In genomic region chr6:71727632-71728294, GRCh38 we compare ENCODE assay signal across 12 cellular contexts.
DNase-seq lines count a peak whose midpoint lies in the region; ATAC-seq, FAIRE-seq and TF ChIP-seq lines count a peak whose summit lies in the region.
"Had no signal": no experiment of that assay in that cellular context is flagged by ENCODE, and none has a peak within 500 bp of the region (broad histone marks: within the 10 kb centered on the region; RNA-seq: fewer than 3 reads in every experiment).

No MANE protein-coding gene starts in this region.

- no peak overlapping the region for H3K4me3 ChIP-seq in GM23248
- H3K4me3 ChIP-seq in pancreas = no peak overlapping the region
- H3K4me3 ChIP-seq in left lung = no peak overlapping the region
- H3K4me3 ChIP-seq: ovary, SJSA1 had no signal

- DNase-seq in GM23248 (peak; percentile 57), kidney tubule cell (ENCODE audit: low spot score) (peak; percentile 82), posterior cingulate gyrus (no peak), pancreas (no peak), NCI-H2081 treated with DMSO at 0.1 percent for 48 hours (lab: John Stamatoyannopoulos, UW) (no peak), left lung (no peak)
- DNase-seq: KBM-7; ovary; stimulated activated CD8-positive, alpha-beta memory T cell treated with anti-CD3 and anti-CD28 coated beads, Interleukin-4, amount 100 ng/mL, for 48 hours had no signal

- no peak overlapping the region for H2AFZ ChIP-seq in GM23248

- H3K27ac ChIP-seq in GM23248 (peak overlapping the region; percentile 3; the same call in 1 of the 2 replicates), pancreas (no peak overlapping the region), left lung (no peak overlapping the region)
- H3K27ac ChIP-seq: ovary, SJSA1 had no signal

- H3K27me3 ChIP-seq in GM23248 (replicated peaks; ENCODE audit: insufficient read depth) (no peaks in the 10 kb centered on the region), pancreas (no peaks in the 10 kb centered on the region), left lung (no peaks in the 10 kb centered on the region)
- H3K27me3 ChIP-seq: ovary, SJSA1 had no signal

- no peak overlapping the region for H3K9ac ChIP-seq in GM23248

- H3K9me3 ChIP-seq in GM23248 (ENCODE audit: low read depth) (no peaks in the 10 kb centered on the region), pancreas (no peaks in the 10 kb centered on the region), left lung (no peaks in the 10 kb centered on the region)
- H3K9me3 ChIP-seq: ovary, SJSA1 had no signal

- H4K20me1 ChIP-seq in GM23248 (ENCODE audit: insufficient read depth) = no peaks in the 10 kb centered on the region

- H3F3A ChIP-seq in GM23248 (ENCODE audit: insufficient read depth) = 0 out of 2 replicates have a peak, but pooled peaks cover 4% of the 10 kb centered on the region

- H3K4me2 ChIP-seq in GM23248 (ENCODE audit: unreplicated experiment) = peak overlapping the region; percentile 1

- FAIRE-seq in pancreas (lab: Jason Lieb, UNC) = no peak

- 31 to 39% methylated on average over 2 of the region's 2 CpGs for WGBS in GM23248 (ENCODE audit: low coverage in 1 of 2, low lambda C conversion rate in 2 of 2, missing lambda C conversion rate in 2 of 2), 2 experiments
- 32 to 43% methylated on average over 2 of the region's 2 CpGs for WGBS in pancreas, 2 donors

- no peaks in the 10 kb centered on the region for H3K9me2 ChIP-seq in GM23248 (ENCODE audit: insufficient read depth)

- intact Hi-C loops in posterior cingulate gyrus (cut with DNase I) (no loop called here), pancreas (cut with DNase I) (no loop called here), left lung (cut with DNase I) (no loop called here)

- no peaks in the 10 kb centered on the region for H3K79me2 ChIP-seq in GM23248 (ENCODE audit: insufficient read depth)

- TF ChIP-seq CTCF in pancreas (IDR thresholded peaks at IDR 0.05) (no peak), left lung (IDR thresholded peaks at IDR 0.05) (no peak)

- peak; percentile 84 for ATAC-seq in GM18520 (IDR thresholded peaks at IDR 0.05; ENCODE audit: unreplicated experiment)
- ATAC-seq in HG03469 (IDR thresholded peaks at IDR 0.05; ENCODE audit: unreplicated experiment) = peak; percentile 94
- no peak for ATAC-seq in pancreas
- no peak for ATAC-seq in left lung

- H3K4me1 ChIP-seq in GM23248 (ENCODE audit: insufficient read depth) (peaks cover 26% of the 10 kb centered on the region), pancreas (no peaks in the 10 kb centered on the region), left lung (no peaks in the 10 kb centered on the region)
- H3K4me1 ChIP-seq: SJSA1 had no signal

- in situ Hi-C loops in GM23248 (cut with MboI) = no loop called here

- H3K36me3 ChIP-seq in GM23248 (ENCODE audit: low read depth) = no peaks in the 10 kb centered on the region
- no peaks in the 10 kb centered on the region for H3K36me3 ChIP-seq in pancreas
- no peaks in the 10 kb centered on the region for H3K36me3 ChIP-seq in left lung
- H3K36me3 ChIP-seq: ovary, SJSA1 had no signal

Comparison
In these comparisons a context has a peak if more than half of its experiments do, and no peak if none do; other contexts are left out.
1. ATAC-seq: peak in GM18520 (single experiment) and HG03469 (single experiment); none in pancreas (0 of 4) and left lung (single experiment).
2. DNase-seq: peak in GM23248 (single experiment) and kidney tubule cell (single experiment); none in posterior cingulate gyrus (0 of 10), pancreas (0 of 6), NCI-H2081 treated with DMSO at 0.1 percent for 48 hours (single experiment) and left lung (0 of 2).